In the genomic region with DNA sequence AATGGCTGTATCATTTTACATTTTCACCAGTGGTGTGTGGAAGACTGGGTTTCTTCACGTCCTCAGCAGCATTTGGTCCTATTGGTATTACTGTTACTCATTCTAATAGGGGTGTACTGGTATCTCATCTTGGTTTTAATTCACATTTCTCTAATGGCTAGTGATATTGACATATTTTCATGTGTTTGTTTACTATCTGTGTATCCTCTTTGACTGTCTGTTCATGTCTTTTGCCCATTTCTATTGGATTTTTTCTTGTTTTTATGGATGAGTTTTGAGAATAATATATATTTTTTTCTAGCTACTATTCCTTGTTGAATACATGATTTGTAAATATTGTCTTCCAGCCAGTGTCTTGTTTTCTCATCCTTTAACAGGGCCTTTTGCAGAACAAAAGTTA, we compare ENCODE assay signal across 40 cellular contexts. TPM values are rescaled to one million over a fixed set of nuclear protein-coding genes. Genes with fewer than 3 reads are reported as not detected.
"Had no signal": no experiment of that assay in that cellular context is flagged by ENCODE, and none has a peak within 500 bp of the region (broad histone marks: within the 10 kb centered on the region; RNA-seq: fewer than 3 reads in every experiment).

No MANE protein-coding gene starts in this region.

- DNase-seq: Karpas-422, Kasumi-1, MG63, MM.1S, MV-4-11, NCI-H1048, NCI-H1092, NCI-H1092 treated with DMSO at 0.1 percent for 48 hours, NCI-H1105, NCI-H1105 treated with DMSO at 0.1 percent for 48 hours, NCI-H1417, NCI-H1417 treated with DMSO at 0.1 percent for 48 hours, NCI-H1436, NCI-H1436 treated with DMSO at 0.1 percent for 48 hours, NCI-H146, NCI-H1694, NCI-H1694 treated with DMSO at 0.1 percent for 48 hours, NCI-H187, NCI-H187 treated with DMSO at 0.1 percent for 48 hours, NCI-H1930, NCI-H2029, NCI-H2029 treated with DMSO at 0.1 percent for 48 hours, NCI-H2081, NCI-H2081 treated with DMSO at 0.1 percent for 48 hours, NCI-H2107, NCI-H2171, NCI-H2171 treated with DMSO at 0.1 percent for 48 hours, NCI-H2227 treated with DMSO at 0.1 percent for 48 hours, NCI-H226, NCI-H345, NCI-H446, NCI-H446 treated with DMSO at 0.1 percent for 48 hours, NCI-H510A, NCI-H510A treated with DMSO at 0.1 percent for 48 hours, NCI-H524, NCI-H524 treated with DMSO at 0.1 percent for 48 hours had no signal

- H3K36me3 ChIP-seq: MG63 had no signal

- H3K4me3 ChIP-seq: MG63 had no signal

RNA-seq across cellular contexts. Expression of a gene that starts 13.8 kb away (rescaled TPM):
- total RNA-seq: LHCN-M2, M059J, MCF 10A, NCI-H460 had no signal

RNA-seq across cellular contexts. Expression of a gene that starts 14.2 kb away (rescaled TPM):
- total RNA-seq: LHCN-M2, M059J, MCF 10A, NCI-H460 had no signal

RNA-seq across cellular contexts. Expression of a gene that starts 33.4 kb away (rescaled TPM):
- total RNA-seq: LHCN-M2, M059J, MCF 10A, NCI-H460 had no signal

RNA-seq across cellular contexts. Expression of a gene that starts 37.2 kb away (rescaled TPM):
- total RNA-seq: LHCN-M2, M059J, MCF 10A, NCI-H460 had no signal

RNA-seq across cellular contexts. Expression of a gene that starts 38.6 kb away (rescaled TPM):
- total RNA-seq: LHCN-M2 had no signal
